In genomic region chr11:85967457-85967856, GRCh38 we compare ENCODE assay signal across 19 cellular contexts.
A peak's percentile ranks its signal among the peaks of the same experiment; 100 is the strongest.
DNase-seq lines count a peak whose midpoint lies in the region; ATAC-seq and TF ChIP-seq lines count a peak whose summit lies in the region.
"Had no signal": no experiment of that assay in that cellular context is flagged by ENCODE, and none has a peak within 500 bp of the region (broad histone marks: within the 10 kb centered on the region; RNA-seq: fewer than 3 reads in every experiment).

No MANE protein-coding gene starts in this region.

- H3K36me3 Mint-ChIP-seq in nephron progenitor cell (ENCODE audit: low read depth): peaks cover 80% of the 10 kb centered on the region

- ATAC-seq in HG02798 (IDR thresholded peaks at IDR 0.05; ENCODE audit: poor library complexity, unreplicated experiment): no peak
- ATAC-seq: body of pancreas, HepG2, right lobe of liver had no signal

- TF ChIP-seq CTCF in nephron progenitor cell (IDR thresholded peaks at IDR 0.05): no peak

- H3K9me3 Mint-ChIP-seq in nephron progenitor cell: peaks cover 10% of the 10 kb centered on the region
- H3K9me3 Mint-ChIP-seq: memory B cell had no signal

- H3K27me3 Mint-ChIP-seq in nephron progenitor cell (ENCODE audit: low read depth, poor library complexity): no peaks in the 10 kb centered on the region
- H3K27me3 Mint-ChIP-seq: memory B cell had no signal

- H3K4me1 Mint-ChIP-seq in nephron progenitor cell: peaks cover 28% of the 10 kb centered on the region

- H3K4me3 Mint-ChIP-seq in nephron progenitor cell: no peak overlapping the region
- H3K4me3 Mint-ChIP-seq: memory B cell had no signal

- DNase-seq in Ammon's horn (ENCODE audit: low spot score) (peak; percentile 73), G401 (ENCODE audit: low spot score) (peak; percentile 53), cerebellum (ENCODE audit: low spot score) (peak; percentile 14), nephron progenitor cell (no peak), EL (no peak), NCI-H69 (lab: John Stamatoyannopoulos, UW) (no peak), T1000 (lab: John Stamatoyannopoulos, UW) (no peak)
- DNase-seq: body of pancreas; Calu3; effector CD4-positive, alpha-beta T cell; islet precursor cell; MG63; NCI-H187; right lobe of liver; stimulated activated CD4-positive, alpha-beta T cell treated with anti-CD3 and anti-CD28 coated beads, Interleukin-1b, Interleukin-23, amount 100 ng/mL, for 48 hours; WERI-Rb-1 had no signal

- in situ Hi-C loops in G401 (cut with HindIII; ENCODE audit: low sequenced_read_pairs): no loop called here

- H3K27ac Mint-ChIP-seq in nephron progenitor cell: peak overlapping the region; percentile 47
- H3K27ac Mint-ChIP-seq: memory B cell had no signal

Comparison
In these comparisons a context has a peak if more than half of its experiments do, and no peak if none do; other contexts are left out.
1. DNase-seq: peak in Ammon's horn (single experiment), G401 (single experiment) and cerebellum (single experiment); none in nephron progenitor cell (single experiment), EL (single experiment), NCI-H69 (single experiment) and T1000 (single experiment).